In the genomic region with DNA sequence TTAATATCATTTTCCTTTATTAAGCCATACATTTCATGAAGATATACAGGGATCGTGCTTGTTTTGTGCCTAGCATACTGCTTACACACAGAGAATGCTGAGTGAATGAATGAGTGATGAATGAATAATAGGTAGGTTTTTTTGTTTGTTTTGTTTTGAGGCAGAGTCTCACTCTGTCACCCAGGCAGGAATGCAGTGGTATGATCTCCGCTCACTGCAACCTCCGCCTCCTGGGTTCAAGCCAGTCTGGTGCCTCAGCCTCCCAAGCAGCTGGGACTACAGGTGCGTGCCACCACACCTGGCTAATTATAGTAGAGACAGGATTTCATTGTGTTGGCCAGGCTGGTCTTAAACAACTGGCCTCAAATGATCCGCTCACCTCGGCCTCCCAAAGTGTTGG, we compare ENCODE assay signal across 15 cellular contexts.
DNase-seq lines count a peak whose midpoint lies in the region; ATAC-seq, FAIRE-seq and TF ChIP-seq lines count a peak whose summit lies in the region.
"Had no signal": no experiment of that assay in that cellular context is flagged by ENCODE, and none has a peak within 500 bp of the region (broad histone marks: within the 10 kb centered on the region; RNA-seq: fewer than 3 reads in every experiment).

No MANE protein-coding gene starts in this region.

- no peak overlapping the region for H3K4me2 ChIP-seq in skeletal muscle satellite cell (ENCODE audit: low read length)
- H3K4me2 ChIP-seq: KMS-11 had no signal

- H3K27ac Mint-ChIP-seq in endothelial cell (ENCODE audit: unreplicated experiment): no peak overlapping the region
- H3K27ac Mint-ChIP-seq: CD4-positive, alpha-beta T cell had no signal

- H3K27me3 ChIP-seq in skeletal muscle satellite cell (ENCODE audit: control insufficient read depth, insufficient read depth, low read length): no peaks in the 10 kb centered on the region
- H3K27me3 ChIP-seq: MG63 had no signal

- peak; percentile 36 for FAIRE-seq in H54 (lab: Jason Lieb, UNC)
- FAIRE-seq in RCC 7860 (lab: Jason Lieb, UNC): no peak
- FAIRE-seq: HepG2 had no signal

- TF ChIP-seq CTCF in epithelial cell of esophagus (IDR thresholded peaks at IDR 0.05; ENCODE audit: insufficient read depth, low read depth, low read length, missing control alignments) (no peak), endothelial cell (IDR thresholded peaks at IDR 0.05; ENCODE audit: unreplicated experiment) (no peak)

- peaks cover 1% of the 10 kb centered on the region for H3K27me3 Mint-ChIP-seq in endothelial cell (ENCODE audit: unreplicated experiment)
- H3K27me3 Mint-ChIP-seq: CD4-positive, alpha-beta T cell had no signal

- H3K4me3 ChIP-seq in epithelial cell of esophagus (ENCODE audit: low read length) (no peak overlapping the region), skeletal muscle satellite cell (ENCODE audit: low read length) (no peak overlapping the region)
- H3K4me3 ChIP-seq: MG63 had no signal

- no peak for TF ChIP-seq POLR2A in H54 (IDR thresholded peaks at IDR 0.05; ENCODE audit: low read depth, low read length)

- DNase-seq in H54 (ENCODE audit: insufficient read length, low spot score): no peak
- peak; percentile 20 for DNase-seq in RCC 7860 (ENCODE audit: low spot score)
- DNase-seq in epithelial cell of esophagus (ENCODE audit: low read depth): peak; percentile 17
- DNase-seq in dermis blood vessel endothelial cell: no peak
- DNase-seq in endothelial cell (ENCODE audit: low spot score): no peak
- DNase-seq: CD4-positive, alpha-beta T cell; NCI-H1092 treated with DMSO at 0.1 percent for 48 hours; NCI-H1694; NCI-H526; SHP77 treated with DMSO at 0.1 percent for 48 hours had no signal

- no peaks in the 10 kb centered on the region for H3K36me3 Mint-ChIP-seq in endothelial cell (ENCODE audit: low read depth, unreplicated experiment)

- peak overlapping the region; percentile 9 for H3K9ac ChIP-seq in skeletal muscle satellite cell (ENCODE audit: low read depth, low read length)
- H3K9ac ChIP-seq: KMS-11 had no signal

- no peak for ATAC-seq in HG02973 (IDR thresholded peaks at IDR 0.05; ENCODE audit: unreplicated experiment)
- ATAC-seq: HepG2 had no signal

- no peaks in the 10 kb centered on the region for H3K9me3 ChIP-seq in skeletal muscle satellite cell (replicated peaks; ENCODE audit: low read length)
- H3K9me3 ChIP-seq: MG63 had no signal

- H3K4me1 Mint-ChIP-seq in endothelial cell (ENCODE audit: unreplicated experiment): peaks cover 3% of the 10 kb centered on the region

- peaks cover 17% of the 10 kb centered on the region for H3K4me1 ChIP-seq in skeletal muscle satellite cell (ENCODE audit: control insufficient read depth, insufficient read depth, low read length)

- H3K9me3 Mint-ChIP-seq in endothelial cell (ENCODE audit: unreplicated experiment): no peaks in the 10 kb centered on the region

- no peak overlapping the region for H3K4me3 Mint-ChIP-seq in endothelial cell (ENCODE audit: unreplicated experiment)
- H3K4me3 Mint-ChIP-seq: CD4-positive, alpha-beta T cell had no signal

- no peaks in the 10 kb centered on the region for H3K36me3 ChIP-seq in skeletal muscle satellite cell (ENCODE audit: insufficient read depth, low read length)
- H3K36me3 ChIP-seq: MG63 had no signal

Comparison
In these comparisons a context has a peak if more than half of its experiments do, and no peak if none do; other contexts are left out.
1. DNase-seq: peak in RCC 7860 (single experiment) and epithelial cell of esophagus (single experiment); none in H54 (single experiment), dermis blood vessel endothelial cell (single experiment) and endothelial cell (single experiment).